Comparison of ENCODE assay signal across 1 cellular context in the genomic region with DNA sequence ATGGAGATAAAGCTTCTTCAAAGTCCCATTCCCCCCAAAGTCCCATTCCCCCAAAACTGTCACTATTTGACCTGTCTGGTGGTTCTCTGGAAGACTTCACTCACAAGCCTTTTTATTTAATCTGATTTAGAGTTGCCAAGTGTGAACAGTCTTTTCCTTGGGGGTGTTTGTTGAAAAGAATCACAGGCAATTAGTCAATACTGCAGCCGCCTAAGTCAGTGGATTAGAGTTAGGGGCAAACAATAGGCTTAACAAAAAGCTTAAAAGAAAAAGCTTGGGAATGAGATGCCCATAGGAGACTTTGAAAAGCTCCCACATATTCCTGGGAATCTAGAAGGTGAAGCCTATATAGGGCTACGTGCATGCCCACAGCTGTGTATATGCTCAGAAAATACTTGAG.
TF ChIP-seq lines count a peak whose summit lies in the region.

No MANE protein-coding gene starts in this region.

TF ChIP-seq in WTC11, 78 proteins besides CTCF, POLR2A, EP300 and RAD21 (continued from another document):
- TF ChIP-seq, protein P1, sequence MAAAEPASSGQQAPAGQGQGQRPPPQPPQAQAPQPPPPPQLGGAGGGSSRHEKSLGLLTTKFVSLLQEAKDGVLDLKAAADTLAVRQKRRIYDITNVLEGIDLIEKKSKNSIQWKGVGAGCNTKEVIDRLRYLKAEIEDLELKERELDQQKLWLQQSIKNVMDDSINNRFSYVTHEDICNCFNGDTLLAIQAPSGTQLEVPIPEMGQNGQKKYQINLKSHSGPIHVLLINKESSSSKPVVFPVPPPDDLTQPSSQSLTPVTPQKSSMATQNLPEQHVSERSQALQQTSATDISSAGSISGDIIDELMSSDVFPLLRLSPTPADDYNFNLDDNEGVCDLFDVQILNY (CRISPR knock-in tag; IDR thresholded peaks at IDR 0.05): no peak
- no peak for TF ChIP-seq PRRX2 (CRISPR knock-in tag; IDR thresholded peaks at IDR 0.05)
- TF ChIP-seq IRF1 (CRISPR knock-in tag; IDR thresholded peaks at IDR 0.05): no peak
- no peak for TF ChIP-seq ELF4 (CRISPR knock-in tag; IDR thresholded peaks at IDR 0.05; ENCODE audit: low read depth)
- TF ChIP-seq TEAD1 (CRISPR knock-in tag; IDR thresholded peaks at IDR 0.05): no peak
- no peak for TF ChIP-seq SMAD4 (CRISPR knock-in tag; IDR thresholded peaks at IDR 0.05)
- TF ChIP-seq STAT6 (CRISPR knock-in tag; conservative IDR thresholded peaks at IDR 0.05; ENCODE audit: low read depth): no peak
- TF ChIP-seq KAT7 (CRISPR knock-in tag; IDR thresholded peaks at IDR 0.05; ENCODE audit: borderline replicate concordance): no peak
- TF ChIP-seq NR1H2 (CRISPR knock-in tag; IDR thresholded peaks at IDR 0.05): no peak
- TF ChIP-seq ZNF317 (CRISPR knock-in tag; IDR thresholded peaks at IDR 0.05; ENCODE audit: borderline replicate concordance, low read depth): no peak
- TF ChIP-seq, protein P2, sequence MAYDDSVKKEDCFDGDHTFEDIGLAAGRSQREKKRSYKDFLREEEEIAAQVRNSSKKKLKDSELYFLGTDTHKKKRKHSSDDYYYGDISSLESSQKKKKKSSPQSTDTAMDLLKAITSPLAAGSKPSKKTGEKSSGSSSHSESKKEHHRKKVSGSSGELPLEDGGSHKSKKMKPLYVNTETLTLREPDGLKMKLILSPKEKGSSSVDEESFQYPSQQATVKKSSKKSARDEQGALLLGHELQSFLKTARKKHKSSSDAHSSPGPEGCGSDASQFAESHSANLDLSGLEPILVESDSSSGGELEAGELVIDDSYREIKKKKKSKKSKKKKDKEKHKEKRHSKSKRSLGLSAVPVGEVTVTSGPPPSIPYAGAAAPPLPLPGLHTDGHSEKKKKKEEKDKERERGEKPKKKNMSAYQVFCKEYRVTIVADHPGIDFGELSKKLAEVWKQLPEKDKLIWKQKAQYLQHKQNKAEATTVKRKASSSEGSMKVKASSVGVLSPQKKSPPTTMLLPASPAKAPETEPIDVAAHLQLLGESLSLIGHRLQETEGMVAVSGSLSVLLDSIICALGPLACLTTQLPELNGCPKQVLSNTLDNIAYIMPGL (CRISPR knock-in tag; IDR thresholded peaks at IDR 0.05): no peak
- TF ChIP-seq JAZF1 (CRISPR knock-in tag; IDR thresholded peaks at IDR 0.05): no peak
TF ChIP-seq in WTC11: peak in this region for 0.
